In the genomic region with DNA sequence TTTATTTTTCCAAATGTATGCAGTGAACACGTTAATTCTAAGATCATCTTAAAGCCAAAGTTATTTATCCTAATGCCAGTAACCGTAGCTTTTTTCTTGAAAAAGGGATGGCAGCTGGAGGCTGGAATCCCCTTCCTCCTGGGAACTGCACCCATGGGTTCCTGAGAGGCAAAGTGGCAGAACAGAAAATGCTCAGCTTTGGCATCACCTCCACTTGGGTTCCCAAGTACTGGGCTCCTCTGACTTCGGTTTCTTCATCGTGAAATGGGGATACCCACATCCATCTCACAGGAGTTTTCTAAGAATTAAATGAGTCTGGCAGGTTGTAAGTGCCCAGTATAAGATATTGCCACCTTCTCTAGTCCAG, we compare ENCODE assay signal across 1 cellular context.
TF ChIP-seq lines count a peak whose summit lies in the region.

No MANE protein-coding gene starts in this region.

TF ChIP-seq in HCT116, 20 proteins besides CTCF, POLR2A, EP300 and RAD21 (continued from another document):
- TF ChIP-seq EGR1 (IDR thresholded peaks at IDR 0.05; ENCODE audit: low read depth): no peak
- TF ChIP-seq SIN3A (IDR thresholded peaks at IDR 0.05; ENCODE audit: low read depth): no peak
- no peak for TF ChIP-seq SP1 (IDR thresholded peaks at IDR 0.05; ENCODE audit: low read depth)
- TF ChIP-seq EZH2phosphoT487 (IDR thresholded peaks at IDR 0.05; ENCODE audit: borderline replicate concordance): no peak
- TF ChIP-seq, protein P1, sequence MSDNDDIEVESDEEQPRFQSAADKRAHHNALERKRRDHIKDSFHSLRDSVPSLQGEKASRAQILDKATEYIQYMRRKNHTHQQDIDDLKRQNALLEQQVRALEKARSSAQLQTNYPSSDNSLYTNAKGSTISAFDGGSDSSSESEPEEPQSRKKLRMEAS (IDR thresholded peaks at IDR 0.05): no peak
- no peak for TF ChIP-seq ZFX (IDR thresholded peaks at IDR 0.05)
- TF ChIP-seq ELF1 (IDR thresholded peaks at IDR 0.05; ENCODE audit: borderline replicate concordance, low read depth): no peak
- no peak for TF ChIP-seq JUND (IDR thresholded peaks at IDR 0.05)
- no peak for TF ChIP-seq YY1 (IDR thresholded peaks at IDR 0.05; ENCODE audit: extremely low read depth, insufficient replicate concordance, low read depth, low read length)
- no peak for TF ChIP-seq EZH2 (IDR thresholded peaks at IDR 0.05)
